16 cellular contexts compared by ENCODE assay signal in the genomic region with DNA sequence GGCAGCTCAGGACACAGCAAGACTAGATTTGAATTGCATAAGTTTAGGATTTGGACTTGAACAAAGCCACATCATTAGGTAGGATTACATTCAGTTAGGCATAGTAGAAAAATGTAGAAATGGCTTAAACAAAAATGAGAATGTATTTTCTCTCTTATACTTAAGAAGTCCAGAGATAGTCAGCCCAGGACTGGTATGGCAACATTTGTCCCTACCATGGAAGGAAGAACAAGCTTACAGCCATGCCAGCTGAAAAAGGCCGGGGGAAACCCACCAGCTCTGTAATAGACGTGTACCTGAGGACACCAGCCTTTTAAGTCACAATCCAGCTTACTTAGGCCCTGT. TPM values are rescaled to one million over a fixed set of nuclear protein-coding genes. Genes with fewer than 3 reads are reported as not detected.
A peak's percentile ranks its signal among the peaks of the same experiment; 100 is the strongest.
DNase-seq lines count a peak whose midpoint lies in the region; ATAC-seq, FAIRE-seq and TF ChIP-seq lines count a peak whose summit lies in the region.
"Had no signal": no experiment of that assay in that cellular context is flagged by ENCODE, and none has a peak within 500 bp of the region (broad histone marks: within the 10 kb centered on the region; RNA-seq: fewer than 3 reads in every experiment).

No MANE protein-coding gene starts in this region.

- DNase-seq in GM23338 (ENCODE audit: low spot score): no peak
- no peak for DNase-seq in left lung
- DNase-seq in small intestine: no peak
- DNase-seq in stimulated activated CD4-positive, alpha-beta T cell treated with anti-CD3 and anti-CD28 coated beads, Interleukin-12 subunit alpha, Interleukin-12 subunit beta, amount 100 ng/mL, for 4 hours: no peak
- no peak for DNase-seq in DMS 273 (lab: John Stamatoyannopoulos, UW; ENCODE audit: unreplicated experiment)
- no peak for DNase-seq in D341Med (ENCODE audit: low spot score)
- DNase-seq: activated CD8-positive, alpha-beta memory T cell treated with anti-CD3 and anti-CD28 coated beads for 24 hours; activated gamma-delta T cell; brain microvascular endothelial cell; CD4-positive, alpha-beta memory T cell; H9 had no signal

- H3F3A ChIP-seq in GM23338 (replicated peaks; ENCODE audit: low read depth): no peaks in the 10 kb centered on the region

- H3K9me3 Mint-ChIP-seq in GM23338: no peaks in the 10 kb centered on the region; the same call in 2 of the 3 replicates
- H3K9me3 Mint-ChIP-seq: CD4-positive, alpha-beta memory T cell; H9; stimulated activated naive CD8-positive, alpha-beta T cell treated with anti-CD3 and anti-CD28 coated beads, Interleukin-15, Interleukin-2, amounts not matched to agents 100 ng/mL and 50 ng/mL, for 24 hours had no signal

- H3K36me3 Mint-ChIP-seq in GM23338 (ENCODE audit: low read depth): no peaks in the 10 kb centered on the region
- H3K36me3 Mint-ChIP-seq: CD4-positive, alpha-beta memory T cell had no signal

- ATAC-seq in GM23338 (no peak), left lung (no peak), HG03196 (IDR thresholded peaks at IDR 0.05; ENCODE audit: unreplicated experiment) (no peak)

- H3K27ac Mint-ChIP-seq in GM23338: no peak overlapping the region
- H3K27ac Mint-ChIP-seq: H9; stimulated activated naive CD8-positive, alpha-beta T cell treated with anti-CD3 and anti-CD28 coated beads, Interleukin-15, Interleukin-2, amounts not matched to agents 100 ng/mL and 50 ng/mL, for 24 hours had no signal

- 9 to 62% (median 38%) methylated on average over 2 of the region's 2 CpGs for WGBS in small intestine, 3 donors

- no peaks in the 10 kb centered on the region for H3K27me3 ChIP-seq in GM23338 (ENCODE audit: insufficient read depth)
- H3K27me3 ChIP-seq in left lung: no peaks in the 10 kb centered on the region
- no peaks in the 10 kb centered on the region for H3K27me3 ChIP-seq in small intestine (ENCODE audit: control insufficient read depth in 2 of 2, insufficient read depth in 2 of 2, low read length in 2 of 2)
- H3K27me3 ChIP-seq: brain microvascular endothelial cell had no signal

- intact Hi-C loops in left lung (cut with DNase I): no loop called here

- H2AFZ ChIP-seq in GM23338: 0 out of 2 replicates have a peak overlapping the region, but pooled peaks have one; percentile 28

- H3K27ac ChIP-seq in GM23338 (ENCODE audit: low read depth): no peak overlapping the region
- peak overlapping the region; percentile 92 for H3K27ac ChIP-seq in angular gyrus (ENCODE audit: low read depth, low read length)
- peak overlapping the region; percentile 61 to 86 for H3K27ac ChIP-seq in left lung
- H3K27ac ChIP-seq in small intestine (ENCODE audit: low read depth in 1 of 2, low read length in 1 of 2): peak overlapping the region; percentile 83 to 91
- H3K27ac ChIP-seq: brain microvascular endothelial cell had no signal

- no peak overlapping the region for H3K4me3 Mint-ChIP-seq in GM23338
- H3K4me3 Mint-ChIP-seq: CD4-positive, alpha-beta memory T cell; H9; stimulated activated naive CD8-positive, alpha-beta T cell treated with anti-CD3 and anti-CD28 coated beads, Interleukin-15, Interleukin-2, amounts not matched to agents 100 ng/mL and 50 ng/mL, for 24 hours had no signal

- H3K4me1 Mint-ChIP-seq in GM23338: peaks cover 10% of the 10 kb centered on the region

- no peaks in the 10 kb centered on the region for H4K20me1 ChIP-seq in GM23338 (replicated peaks; ENCODE audit: insufficient read depth)

- H3K79me2 ChIP-seq in GM23338 (replicated peaks; ENCODE audit: insufficient read depth): no peaks in the 10 kb centered on the region

- H3K9me3 ChIP-seq in left lung (no peaks in the 10 kb centered on the region), small intestine (ENCODE audit: control insufficient read depth, low read depth) (no peaks in the 10 kb centered on the region)

- H3K4me1 ChIP-seq in GM23338 (ENCODE audit: insufficient read depth) (no peaks in the 10 kb centered on the region), left lung (peaks cover 12 to 46% of the 10 kb centered on the region in 2 donors), small intestine (ENCODE audit: control insufficient read depth in 2 of 2, insufficient read depth in 1 of 2, low read depth in 1 of 2, low read length in 1 of 2) (peaks cover 0 to 3% of the 10 kb centered on the region in 2 donors)

- H3K9me2 ChIP-seq in GM23338 (ENCODE audit: insufficient read depth): no peaks in the 10 kb centered on the region

- H3K36me3 ChIP-seq in GM23338 (ENCODE audit: insufficient read depth): no peaks in the 10 kb centered on the region
- H3K36me3 ChIP-seq in left lung: no peaks in the 10 kb centered on the region
- no peaks in the 10 kb centered on the region for H3K36me3 ChIP-seq in small intestine (ENCODE audit: control insufficient read depth in 2 of 2, insufficient read depth in 2 of 2, low read length in 2 of 2)
- H3K36me3 ChIP-seq: brain microvascular endothelial cell had no signal

- no peak for FAIRE-seq in small intestine (lab: Jason Lieb, UNC)
- FAIRE-seq: HTR-8/SVneo had no signal

- peaks cover 2% of the 10 kb centered on the region for H3K27me3 Mint-ChIP-seq in GM23338 (ENCODE audit: insufficient read depth, low read depth, poor library complexity)
- H3K27me3 Mint-ChIP-seq: CD4-positive, alpha-beta memory T cell; stimulated activated naive CD8-positive, alpha-beta T cell treated with anti-CD3 and anti-CD28 coated beads, Interleukin-15, Interleukin-2, amounts not matched to agents 100 ng/mL and 50 ng/mL, for 24 hours had no signal

- TF ChIP-seq CTCF in GM23338 (conservative IDR thresholded peaks at IDR 0.05; ENCODE audit: low read depth in 2 of 2) (no peak), left lung (IDR thresholded peaks at IDR 0.05) (no peak)

- no peak overlapping the region for H3K4me2 ChIP-seq in GM23338

- no peak overlapping the region for H3K4me3 ChIP-seq in GM23338
- H3K4me3 ChIP-seq in left lung: no peak overlapping the region
- no peak overlapping the region for H3K4me3 ChIP-seq in small intestine (ENCODE audit: low read depth in 1 of 2, low read length in 2 of 2)

RNA-seq across cellular contexts. Expression of a gene that starts 11.2 kb away (rescaled TPM):
- not detected in 2 replicates for total RNA-seq in GM23338 (2014; rRNA removed; shearing (Covaris generic))
- not detected in 2 replicates for polyA plus RNA-seq in GM23338 (2016; fragmentation: Nextera tagmentation; extraction: Ambion mirVana)
- not detected for total RNA-seq in left lung
- polyA plus RNA-seq in small intestine: 1 to 10 TPM in 1 of 3 donors, under 1 TPM in 2; 0.13 to 1.8 (median 0.54) TPM
- total RNA-seq: CD4-positive, alpha-beta memory T cell; H9; posterior vena cava had no signal
- polyA plus RNA-seq: CD4-positive, alpha-beta memory T cell had no signal

RNA-seq across cellular contexts. Expression of a gene that starts 33.7 kb away (rescaled TPM):
- total RNA-seq in GM23338 (2014; rRNA removed; shearing (Covaris generic)): 54.7 and 57.8 TPM in 2 replicates
- polyA plus RNA-seq in GM23338 (2016; fragmentation: Nextera tagmentation; extraction: Ambion mirVana): 6.2 and 6.3 TPM in 2 replicates
- total RNA-seq in left lung: 100 to 1,000 TPM in 1 of 2 donors, 10 to 100 TPM in 1; 74.4 to 124 TPM
- polyA plus RNA-seq in small intestine: 10 to 100 TPM in 2 of 3 donors, 1 to 10 TPM in 1; 6.2 to 16.7 (median 10.1) TPM

RNA-seq across cellular contexts. Expression of a gene that starts 53.3 kb away (rescaled TPM):
- total RNA-seq in GM23338 (2014; rRNA removed; shearing (Covaris generic)): 58.7 and 63.1 TPM in 2 replicates
- 32.1 and 36.4 TPM in 2 replicates for polyA plus RNA-seq in GM23338 (2016; fragmentation: Nextera tagmentation; extraction: Ambion mirVana)
- 10 to 100 TPM; 30.0 to 34.8 TPM for total RNA-seq in left lung
- 10 to 100 TPM in 2 of 3 donors, 1 to 10 TPM in 1; 8.3 to 19.5 (median 10.5) TPM for polyA plus RNA-seq in small intestine
